In the genomic region with DNA sequence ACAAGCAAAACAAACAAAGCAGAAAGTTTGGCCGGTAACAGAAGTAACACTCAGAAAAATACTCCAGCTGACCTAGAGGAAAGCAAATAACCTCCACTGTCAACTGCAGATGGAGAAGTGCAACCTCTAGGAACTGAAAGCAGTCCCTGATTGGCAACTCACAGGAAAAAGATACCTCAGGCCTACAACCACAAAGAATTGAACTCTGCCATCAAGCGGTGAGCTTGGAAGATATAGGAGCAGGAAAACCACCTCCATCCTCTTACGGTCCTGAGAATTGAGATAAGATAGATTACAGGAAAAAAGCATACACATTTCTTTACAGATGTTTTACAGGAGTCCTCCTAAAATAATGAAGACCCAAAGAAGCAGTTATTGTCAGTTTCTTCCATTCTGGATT, we compare ENCODE assay signal across 19 cellular contexts.
DNase-seq lines count a peak whose midpoint lies in the region; ATAC-seq and TF ChIP-seq lines count a peak whose summit lies in the region.
"Had no signal": no experiment of that assay in that cellular context is flagged by ENCODE, and none has a peak within 500 bp of the region (broad histone marks: within the 10 kb centered on the region; RNA-seq: fewer than 3 reads in every experiment).

No MANE protein-coding gene starts in this region.

- no peak overlapping the region for H3K4me2 ChIP-seq in DOHH2 (ENCODE audit: low read length)

- peaks cover 4% of the 10 kb centered on the region for H3K4me1 ChIP-seq in DOHH2 (ENCODE audit: control insufficient read depth, low read length)
- H3K4me1 ChIP-seq in RWPE2 (ENCODE audit: insufficient read depth, poor library complexity, severe bottlenecking), result peaks cover 9% of the 10 kb centered on the region

- no peaks in the 10 kb centered on the region for H3K9me2 ChIP-seq in DOHH2 (replicated peaks; ENCODE audit: control insufficient read depth, low read length)

- ATAC-seq in RWPE2 (ENCODE audit: low read depth), result no peak
- ATAC-seq: activated CD8-positive, alpha-beta T cell treated with anti-CD3 and anti-CD28 coated beads for 36 hours; effector memory CD8-positive, alpha-beta T cell; PC-3; sciatic nerve had no signal

- H4K20me1 ChIP-seq in DOHH2 (ENCODE audit: control insufficient read depth, insufficient read depth, low read depth, low read length), result no peaks in the 10 kb centered on the region
- H4K20me1 ChIP-seq: BLaER1 treated with 17β-estradiol and CSF1 and Interleukin-3, amounts not matched to agents 10 nM and 100 nM had no signal

- no peaks in the 10 kb centered on the region for H3F3A ChIP-seq in DOHH2 (ENCODE audit: control insufficient read depth, insufficient read depth)

- TF ChIP-seq CTCF in DOHH2 (IDR thresholded peaks at IDR 0.05; ENCODE audit: low read depth, low read length, poor library complexity, severe bottlenecking) (peak; percentile 10), RWPE2 (IDR thresholded peaks at IDR 0.05; ENCODE audit: poor library complexity, severe bottlenecking) (peak; percentile 39), epithelial cell of proximal tubule (conservative IDR thresholded peaks at IDR 0.05; ENCODE audit: low read depth, low read length) (peak; percentile 7)

- H3K9me3 ChIP-seq in DOHH2 (ENCODE audit: control insufficient read depth, insufficient read depth, low read length) (no peaks in the 10 kb centered on the region), RWPE2 (ENCODE audit: severe bottlenecking) (peaks cover under 1% of the 10 kb centered on the region)

- no peaks in the 10 kb centered on the region for H3K79me2 ChIP-seq in DOHH2 (ENCODE audit: control insufficient read depth, low read length)

- no peak overlapping the region for H3K27ac ChIP-seq in DOHH2 (ENCODE audit: low read depth, low read length)
- no peak overlapping the region for H3K27ac ChIP-seq in RWPE2 (ENCODE audit: poor library complexity, severe bottlenecking)
- H3K27ac ChIP-seq: BLaER1 treated with 17β-estradiol and CSF1 and Interleukin-3, amounts not matched to agents 10 nM and 100 nM; SK-N-MC had no signal

- H3K36me3 ChIP-seq in DOHH2 (ENCODE audit: control insufficient read depth, low read length), result no peaks in the 10 kb centered on the region
- no peaks in the 10 kb centered on the region for H3K36me3 ChIP-seq in RWPE2 (ENCODE audit: low read depth)
- H3K36me3 ChIP-seq: BLaER1 treated with 17β-estradiol and CSF1 and Interleukin-3, amounts not matched to agents 10 nM and 100 nM had no signal

- H3K27me3 ChIP-seq in DOHH2 (ENCODE audit: control insufficient read depth, low read length), result 0 out of 2 replicates have a peak, but pooled peaks cover 8% of the 10 kb centered on the region
- no peaks in the 10 kb centered on the region for H3K27me3 ChIP-seq in RWPE2 (ENCODE audit: insufficient read depth, poor library complexity, severe bottlenecking)
- H3K27me3 ChIP-seq: BLaER1 treated with 17β-estradiol and CSF1 and Interleukin-3, amounts not matched to agents 10 nM and 100 nM had no signal

- DNase-seq in KG1 (lab: John Stamatoyannopoulos, UW), result peak; percentile 35
- DNase-seq in RWPE2 (ENCODE audit: low spot score), result no peak
- no peak for DNase-seq in epithelial cell of proximal tubule (ENCODE audit: low read depth)
- DNase-seq in SKM-1 (lab: John Stamatoyannopoulos, UW; ENCODE audit: unreplicated experiment), result no peak
- DNase-seq in NK-92 (lab: John Stamatoyannopoulos, UW; ENCODE audit: unreplicated experiment), result no peak
- DNase-seq in stimulated activated CD4-positive, alpha-beta T cell treated with anti-CD3 and anti-CD28 coated beads, Interleukin-12 subunit alpha, Interleukin-12 subunit beta, amount 100 ng/mL, for 4 hours, result no peak
- DNase-seq: activated CD8-positive, alpha-beta T cell treated with anti-CD3 and anti-CD28 coated beads for 36 hours; amniotic stem cell; DMS153; effector memory CD8-positive, alpha-beta T cell; foreskin fibroblast; NCI-H1436; NCI-H446 treated with DMSO at 0.1 percent for 48 hours; PC-3; stimulated activated CD4-positive, alpha-beta T cell treated with anti-CD3 and anti-CD28 coated beads, Interleukin-2, amount 100 ng/mL, for 24 hours had no signal

- no peak overlapping the region for H3K4me3 ChIP-seq in DOHH2 (ENCODE audit: low read length)
- H3K4me3 ChIP-seq in RWPE2 (ENCODE audit: severe bottlenecking), result no peak overlapping the region
- H3K4me3 ChIP-seq in epithelial cell of proximal tubule (ENCODE audit: low read depth, low read length), result no peak overlapping the region
- H3K4me3 ChIP-seq: BLaER1 treated with 17β-estradiol and CSF1 and Interleukin-3, amounts not matched to agents 10 nM and 100 nM; SK-N-MC had no signal
